17 cellular contexts compared by ENCODE assay signal in genomic region chr2:2326653-2327052, GRCh38. TPM values are rescaled to one million over a fixed set of nuclear protein-coding genes. Genes with fewer than 3 reads are reported as not detected.
DNase-seq lines count a peak whose midpoint lies in the region; TF ChIP-seq lines count a peak whose summit lies in the region.
"Had no signal": no experiment of that assay in that cellular context is flagged by ENCODE, and none has a peak within 500 bp of the region (broad histone marks: within the 10 kb centered on the region; RNA-seq: fewer than 3 reads in every experiment).

No MANE protein-coding gene starts in this region.

- no peaks in the 10 kb centered on the region for H3K36me3 Mint-ChIP-seq in glutamatergic neuron (ENCODE audit: unreplicated experiment)
- H3K36me3 Mint-ChIP-seq: CD4-positive, alpha-beta memory T cell had no signal

- H3K27me3 Mint-ChIP-seq in glutamatergic neuron (ENCODE audit: unreplicated experiment), result peaks cover 6% of the 10 kb centered on the region
- H3K27me3 Mint-ChIP-seq: CD4-positive, alpha-beta memory T cell; T-helper 17 cell had no signal

- H3K4me1 Mint-ChIP-seq in glutamatergic neuron (ENCODE audit: low read depth, unreplicated experiment), result peaks cover 39% of the 10 kb centered on the region
- H3K4me1 Mint-ChIP-seq: CD4-positive, alpha-beta memory T cell; T-helper 17 cell had no signal

- no peak for TF ChIP-seq CTCF in glutamatergic neuron (IDR thresholded peaks at IDR 0.05; ENCODE audit: partially characterized antibody, unreplicated experiment)

- H3K4me3 Mint-ChIP-seq in glutamatergic neuron (ENCODE audit: unreplicated experiment), result peak overlapping the region; percentile 69
- H3K4me3 Mint-ChIP-seq: CD4-positive, alpha-beta memory T cell; T-helper 17 cell had no signal

- peaks cover 14% of the 10 kb centered on the region for H3K9me3 Mint-ChIP-seq in glutamatergic neuron (ENCODE audit: unreplicated experiment)
- H3K9me3 Mint-ChIP-seq: CD4-positive, alpha-beta memory T cell had no signal

- DNase-seq in DMS153 treated with DMSO at 0.1 percent for 48 hours (lab: John Stamatoyannopoulos, UW; ENCODE audit: unreplicated experiment) (peak; percentile 56), DMS153 (lab: John Stamatoyannopoulos, UW) (no peak), NCI-H2171 treated with DMSO at 0.1 percent for 48 hours (lab: John Stamatoyannopoulos, UW) (peak; percentile 68), NCI-H2171 (lab: John Stamatoyannopoulos, UW) (no peak), NCI-H748 (lab: John Stamatoyannopoulos, UW; ENCODE audit: unreplicated experiment) (peak; percentile 45), glutamatergic neuron (no peak), nucleus accumbens (lab: John Stamatoyannopoulos, UW) (no peak), SHP77 (lab: John Stamatoyannopoulos, UW) (no peak)
- DNase-seq: ACHN; Caco-2; CD4-positive, alpha-beta memory T cell; DMS 273 treated with DMSO at 0.1 percent for 48 hours; EL; IMR-90; NCI-H2081 treated with DMSO at 0.1 percent for 48 hours; OCI-M1; T-helper 17 cell had no signal

- H3K27ac Mint-ChIP-seq in glutamatergic neuron (ENCODE audit: unreplicated experiment), result peak overlapping the region; percentile 30
- H3K27ac Mint-ChIP-seq: CD4-positive, alpha-beta memory T cell; T-helper 17 cell had no signal

RNA-seq across cellular contexts. Expression of gene MYT1L, which starts 4.4 kb away (rescaled TPM):
- total RNA-seq in glutamatergic neuron (ENCODE audit: unreplicated experiment), result 66.8 TPM
- total RNA-seq: Caco-2; CD4-positive, alpha-beta memory T cell; IMR-90; T-helper 17 cell had no signal

Comparison
In these comparisons a context has a peak if more than half of its experiments do, and no peak if none do; other contexts are left out.
1. DNase-seq: peak in DMS153 treated with DMSO at 0.1 percent for 48 hours (single experiment), NCI-H2171 treated with DMSO at 0.1 percent for 48 hours (single experiment) and NCI-H748 (single experiment); none in DMS153 (single experiment), NCI-H2171 (single experiment), glutamatergic neuron (single experiment), nucleus accumbens (0 of 56) and SHP77 (0 of 2).